Comparison of ENCODE assay signal across 22 cellular contexts in genomic region chr5:23461576-23461975, GRCh38. TPM values are rescaled to one million over a fixed set of nuclear protein-coding genes. Genes with fewer than 3 reads are reported as not detected.
DNase-seq lines count a peak whose midpoint lies in the region; ATAC-seq, FAIRE-seq and TF ChIP-seq lines count a peak whose summit lies in the region.
"Had no signal": no experiment of that assay in that cellular context is flagged by ENCODE, and none has a peak within 500 bp of the region (broad histone marks: within the 10 kb centered on the region; RNA-seq: fewer than 3 reads in every experiment).

No MANE protein-coding gene starts in this region.

- peak; percentile 42 for FAIRE-seq in kidney (lab: Jason Lieb, UNC)
- FAIRE-seq: A204.1, GM12892, GM18507, H54 had no signal

- H3K9me3 ChIP-seq in kidney (ENCODE audit: control insufficient read depth in 1 of 2, low read length in 2 of 2) (peaks cover 0 to 4% of the 10 kb centered on the region in 2 donors), liver (ENCODE audit: control insufficient read depth in 4 of 4, low read length in 3 of 4) (peaks cover 0 to 2% (median 0%) of the 10 kb centered on the region in 4 donors)
- H3K9me3 ChIP-seq: BE2C had no signal

- H3K4me1 ChIP-seq in kidney (ENCODE audit: control insufficient read depth in 1 of 2, insufficient read depth in 1 of 2, low read depth in 1 of 2, low read length in 2 of 2), result peaks cover 0 to 5% of the 10 kb centered on the region in 2 donors
- H3K4me1 ChIP-seq in liver (ENCODE audit: control insufficient read depth in 4 of 4, insufficient read depth in 4 of 4, low read length in 3 of 4), result peaks cover 0 to 14% (median 8%) of the 10 kb centered on the region in 4 donors
- H3K4me1 ChIP-seq: BE2C had no signal

- peak; percentile 3 for DNase-seq in HuH-7 (ENCODE audit: low spot score)
- DNase-seq in kidney, result no peak
- DNase-seq in DMS79 treated with DMSO at 0.1 percent for 48 hours (lab: John Stamatoyannopoulos, UW), result no peak
- no peak for DNase-seq in dedifferentiated amniotic fluid mesenchymal stem cell (ENCODE audit: extremely low spot score)
- DNase-seq: ACHN; BE2C; C1 segment of cervical spinal cord; CD4-positive, CD25-positive, alpha-beta regulatory T cell; CD8-positive, alpha-beta memory T cell; COR-L47; GDM1; HCEC 1CT; KBM-7 had no signal

- no peak overlapping the region for H3K4me3 ChIP-seq in kidney (ENCODE audit: low read length in 2 of 2)
- no peak overlapping the region for H3K4me3 ChIP-seq in liver (ENCODE audit: low read depth in 1 of 3, low read length in 3 of 3)
- H3K4me3 ChIP-seq: GM23338 had no signal

- H3K36me3 ChIP-seq in kidney (ENCODE audit: control insufficient read depth in 1 of 2, insufficient read depth in 2 of 2, low read length in 2 of 2) (no peaks in the 10 kb centered on the region), liver (ENCODE audit: control insufficient read depth in 4 of 4, insufficient read depth in 3 of 4, low read depth in 1 of 4, low read length in 3 of 4) (no peaks in the 10 kb centered on the region)
- H3K36me3 ChIP-seq: BE2C had no signal

- ATAC-seq in HG02852 (IDR thresholded peaks at IDR 0.05; ENCODE audit: unreplicated experiment), result no peak
- ATAC-seq: GM23338 had no signal

- no peaks in the 10 kb centered on the region for H3K27me3 ChIP-seq in liver (ENCODE audit: control insufficient read depth in 4 of 4, insufficient read depth in 4 of 4, low read length in 3 of 4)
- H3K27me3 ChIP-seq: BE2C had no signal

- intact Hi-C loops in kidney (cut with DNase I), result no loop called here

- TF ChIP-seq RAD21 in liver (IDR thresholded peaks at IDR 0.05), result peak; percentile 39 to 46

- H3K9ac ChIP-seq in kidney (ENCODE audit: low read length in 2 of 2) (no peak overlapping the region), liver (ENCODE audit: low read depth in 1 of 2, low read length in 2 of 2) (no peak overlapping the region)

- 53% methylated on average over 1 of the region's 1 CpG for WGBS in liver

- H3K27ac ChIP-seq in kidney (ENCODE audit: low read depth in 2 of 2, low read length in 2 of 2) (no peak overlapping the region), liver (ENCODE audit: low read depth in 1 of 2, low read length in 2 of 2) (peak overlapping the region; percentile 60 to 62)

- no peak for TF ChIP-seq CTCF in kidney (IDR thresholded peaks at IDR 0.05; ENCODE audit: borderline replicate concordance, extremely low read depth, insufficient read depth)
- TF ChIP-seq CTCF in liver (IDR thresholded peaks at IDR 0.05; ENCODE audit: low read depth, low read length, missing input control), result no peak

TF ChIP-seq in liver, 16 proteins besides CTCF, POLR2A, EP300 and RAD21:
- peak; percentile 84 for TF ChIP-seq SP1 (IDR thresholded peaks at IDR 0.05)
- peak; percentile 57 for TF ChIP-seq FOXA1 (IDR thresholded peaks at IDR 0.05)
- TF ChIP-seq RXRA (IDR thresholded peaks at IDR 0.05), result peak; percentile 72 to 83
- no peak for TF ChIP-seq GABPA (IDR thresholded peaks at IDR 0.05 in 1 of 2, conservative IDR thresholded peaks at IDR 0.05 in 1 of 2)
- no peak for TF ChIP-seq TAF1 (conservative IDR thresholded peaks at IDR 0.05)
- peak; percentile 81 to 87 for TF ChIP-seq JUND (IDR thresholded peaks at IDR 0.05)
- TF ChIP-seq, protein P1, sequence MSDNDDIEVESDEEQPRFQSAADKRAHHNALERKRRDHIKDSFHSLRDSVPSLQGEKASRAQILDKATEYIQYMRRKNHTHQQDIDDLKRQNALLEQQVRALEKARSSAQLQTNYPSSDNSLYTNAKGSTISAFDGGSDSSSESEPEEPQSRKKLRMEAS (IDR thresholded peaks at IDR 0.05), result peak; percentile 60
- TF ChIP-seq ZBTB33 (IDR thresholded peaks at IDR 0.05), result peak; percentile 72
- peak; percentile 83 for TF ChIP-seq HNF4G (IDR thresholded peaks at IDR 0.05)
- no peak for TF ChIP-seq NR2F2 (IDR thresholded peaks at IDR 0.05)
- TF ChIP-seq, protein P2, sequence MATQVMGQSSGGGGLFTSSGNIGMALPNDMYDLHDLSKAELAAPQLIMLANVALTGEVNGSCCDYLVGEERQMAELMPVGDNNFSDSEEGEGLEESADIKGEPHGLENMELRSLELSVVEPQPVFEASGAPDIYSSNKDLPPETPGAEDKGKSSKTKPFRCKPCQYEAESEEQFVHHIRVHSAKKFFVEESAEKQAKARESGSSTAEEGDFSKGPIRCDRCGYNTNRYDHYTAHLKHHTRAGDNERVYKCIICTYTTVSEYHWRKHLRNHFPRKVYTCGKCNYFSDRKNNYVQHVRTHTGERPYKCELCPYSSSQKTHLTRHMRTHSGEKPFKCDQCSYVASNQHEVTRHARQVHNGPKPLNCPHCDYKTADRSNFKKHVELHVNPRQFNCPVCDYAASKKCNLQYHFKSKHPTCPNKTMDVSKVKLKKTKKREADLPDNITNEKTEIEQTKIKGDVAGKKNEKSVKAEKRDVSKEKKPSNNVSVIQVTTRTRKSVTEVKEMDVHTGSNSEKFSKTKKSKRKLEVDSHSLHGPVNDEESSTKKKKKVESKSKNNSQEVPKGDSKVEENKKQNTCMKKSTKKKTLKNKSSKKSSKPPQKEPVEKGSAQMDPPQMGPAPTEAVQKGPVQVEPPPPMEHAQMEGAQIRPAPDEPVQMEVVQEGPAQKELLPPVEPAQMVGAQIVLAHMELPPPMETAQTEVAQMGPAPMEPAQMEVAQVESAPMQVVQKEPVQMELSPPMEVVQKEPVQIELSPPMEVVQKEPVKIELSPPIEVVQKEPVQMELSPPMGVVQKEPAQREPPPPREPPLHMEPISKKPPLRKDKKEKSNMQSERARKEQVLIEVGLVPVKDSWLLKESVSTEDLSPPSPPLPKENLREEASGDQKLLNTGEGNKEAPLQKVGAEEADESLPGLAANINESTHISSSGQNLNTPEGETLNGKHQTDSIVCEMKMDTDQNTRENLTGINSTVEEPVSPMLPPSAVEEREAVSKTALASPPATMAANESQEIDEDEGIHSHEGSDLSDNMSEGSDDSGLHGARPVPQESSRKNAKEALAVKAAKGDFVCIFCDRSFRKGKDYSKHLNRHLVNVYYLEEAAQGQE (IDR thresholded peaks at IDR 0.05), result peak; percentile 70
- TF ChIP-seq HNF4A (conservative IDR thresholded peaks at IDR 0.05), result peak; percentile 91 to 94
- peak; percentile 79 for TF ChIP-seq YY1 (IDR thresholded peaks at IDR 0.05)
- peak; percentile 84 for TF ChIP-seq FOXA2 (IDR thresholded peaks at IDR 0.05)
- TF ChIP-seq, protein P3, sequence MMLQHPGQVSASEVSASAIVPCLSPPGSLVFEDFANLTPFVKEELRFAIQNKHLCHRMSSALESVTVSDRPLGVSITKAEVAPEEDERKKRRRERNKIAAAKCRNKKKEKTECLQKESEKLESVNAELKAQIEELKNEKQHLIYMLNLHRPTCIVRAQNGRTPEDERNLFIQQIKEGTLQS (IDR thresholded peaks at IDR 0.05), result peak; percentile 42
- TF ChIP-seq EGR1 (IDR thresholded peaks at IDR 0.05; ENCODE audit: low read depth in 2 of 2), result no peak

RNA-seq across cellular contexts. Expression of gene PRDM9, which starts 45.8 kb away (rescaled TPM):
- total RNA-seq in kidney (not detected), liver (not detected)
- polyA plus RNA-seq in kidney (ENCODE audit: insufficient read depth, low read depth, low replicate concordance) (not detected), liver (not detected)
- total RNA-seq: CD4-positive, CD25-positive, alpha-beta regulatory T cell; CD8-positive, alpha-beta memory T cell; Daoy; GM23338 had no signal
- polyA plus RNA-seq: CD4-positive, CD25-positive, alpha-beta regulatory T cell; CD8-positive, alpha-beta memory T cell; GM23338; IgD-negative memory B cell had no signal

Comparison
In these comparisons a context has a peak if more than half of its experiments do, and no peak if none do; other contexts are left out.
1. H3K27ac ChIP-seq: peak in liver (2 of 2); none in kidney (0 of 2).